Comparison of ENCODE assay signal across 8 cellular contexts in the genomic region with DNA sequence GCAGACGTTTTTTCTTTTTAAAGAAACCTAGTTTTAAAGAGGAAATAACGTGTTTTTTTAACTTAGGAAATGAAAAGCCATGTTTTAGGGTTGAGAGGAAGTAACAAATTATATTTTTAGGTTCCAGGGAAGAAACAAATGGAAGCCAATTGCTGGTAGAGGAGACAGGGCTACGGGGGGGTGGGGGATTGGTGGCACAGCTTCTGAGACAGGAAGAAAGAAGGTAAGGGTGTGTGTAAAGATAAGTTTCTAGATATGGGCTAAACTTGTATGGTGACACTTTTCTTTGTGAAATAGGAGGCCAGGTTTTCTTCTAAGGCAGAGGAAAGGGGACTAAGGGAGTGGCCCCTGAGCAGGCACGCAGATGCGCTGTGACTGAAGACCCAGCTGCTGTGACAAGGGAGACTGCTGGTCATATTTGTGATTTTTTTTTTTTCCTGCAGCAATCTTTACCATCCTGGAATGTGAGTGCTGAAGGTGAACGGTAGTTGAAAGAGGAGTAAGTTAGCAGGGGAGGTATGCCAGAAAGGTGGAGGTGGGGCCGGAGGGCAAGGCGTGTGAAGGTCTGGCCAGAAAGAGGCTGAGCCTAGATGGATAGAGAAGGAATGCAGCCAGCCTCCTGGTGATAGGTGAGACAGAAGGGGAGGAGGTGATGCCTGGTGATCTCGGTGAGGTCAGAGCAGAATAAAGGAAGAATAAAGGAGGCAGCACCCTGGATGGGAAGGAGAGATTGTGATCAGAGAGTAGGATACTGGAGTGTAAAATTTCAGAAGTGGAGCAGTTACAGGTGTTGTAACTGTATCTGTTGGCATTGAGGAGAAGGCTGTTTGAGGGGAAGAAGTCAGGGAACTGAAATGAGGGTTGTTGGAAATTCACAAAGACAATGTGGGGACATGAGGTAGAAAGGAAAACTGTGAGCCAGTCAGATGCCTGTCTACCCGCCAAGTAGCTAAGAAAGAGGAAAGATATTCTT. TPM values are rescaled to one million over a fixed set of nuclear protein-coding genes. Genes with fewer than 3 reads are reported as not detected.
DNase-seq lines count a peak whose midpoint lies in the region; ATAC-seq, FAIRE-seq and TF ChIP-seq lines count a peak whose summit lies in the region.

No MANE protein-coding gene starts in this region.

- POLR2A ChIA-PET in AG04449 (lab: Yijun Ruan, JAX) (interaction anchor here (2.2 kb wide), 1 partner anchor 32 kb away, joined by 13 read pairs; a partner anchor contains a TSS), GM12878 (lab: Charles Lee) (interaction anchor here (0.6 to 0.8 kb wide), 2 partner anchors 9 to 435 kb away, joined by 3 to 4 read pairs; no protein-coding TSS in a partner anchor)

- no peak overlapping the region for H3K27ac ChIP-seq in HUES64 (ENCODE audit: low read depth, low read length)
- no peak overlapping the region for H3K27ac ChIP-seq in GM12878 (ENCODE audit: control insufficient read depth, insufficient read depth)
- H3K27ac ChIP-seq in right lobe of liver = peak overlapping the region in 2 of 3 donors; percentile 76 to 80

- H3K36me3 ChIP-seq in HUES64 (ENCODE audit: insufficient read depth, low read length) (peaks cover 21% of the 10 kb centered on the region), GM12878 (ENCODE audit: control insufficient read depth in 2 of 2, insufficient read depth in 2 of 2, low read length in 1 of 2) (no peaks in the 10 kb centered on the region; a peak in 1 of 4 replicates), right lobe of liver (peaks cover 0 to 13% (median 3%) of the 10 kb centered on the region in 4 donors)

- H3K9me3 ChIP-seq in HUES64 (ENCODE audit: insufficient read depth, low read depth, low read length) (no peaks in the 10 kb centered on the region), GM12878 (replicated peaks; ENCODE audit: control insufficient read depth, insufficient read depth, low read length) (no peaks in the 10 kb centered on the region), right lobe of liver (no peaks in the 10 kb centered on the region)

- BruUV-seq in GM12878 (replicated peaks; lab: Mats Ljungman, UMichigan) = no TSS peak

- in situ Hi-C loops in GM12878 (cut with MboI) = no loop called here

- CTCF ChIA-PET in AG04449 (lab: Yijun Ruan, JAX) = interaction anchor here (1.0 to 1.6 kb wide), 2 partner anchors 8 to 28 kb away, joined by 3 read pairs; no protein-coding TSS in a partner anchor
- CTCF ChIA-PET in GM12878 (lab: Yijun Ruan, JAX) = interaction anchor here (1.0 kb wide), 1 partner anchor 42 kb away, joined by 4 read pairs; no protein-coding TSS in a partner anchor

- TF ChIP-seq POLR2A in GM12878 (IDR thresholded peaks at IDR 0.05; ENCODE audit: low read depth, low read length) = no peak
- no peak for TF ChIP-seq POLR2A in right lobe of liver (IDR thresholded peaks at IDR 0.05)

- intact Hi-C loops in GM12878 (cut with micrococcal nuclease; ENCODE audit: unreplicated experiment) (loop anchor here (2.0 kb wide), 1 partner anchor 32 kb away; a partner anchor contains a TSS), right lobe of liver (cut with DNase I) (no loop called here)

- H3K4me3 ChIP-seq in AG04449 (ENCODE audit: low read depth, low read length) (peak overlapping the region; percentile 83), HUES64 (ENCODE audit: low read length) (peak overlapping the region; percentile 69), GM12878 (peak overlapping the region; percentile 95), right lobe of liver (peak overlapping the region in 1 of 3 donors; percentile 69)

- H3K79me2 ChIP-seq in GM12878 (ENCODE audit: control insufficient read depth, insufficient read depth, low read length) = no peaks in the 10 kb centered on the region; the same call in 1 of the 2 replicates

- no peaks in the 10 kb centered on the region for H4K20me1 ChIP-seq in GM12878 (ENCODE audit: control insufficient read depth, insufficient read depth)

- SMC1A ChIA-PET in GM12878 (lab: Charles Lee; ENCODE audit: uncharacterized antibody, unreplicated experiment) = no interaction called here

- WGBS in HUES64 = 50% methylated on average over 10 of the region's 10 CpGs
- WGBS in GM12878 (ENCODE audit: insufficient coverage, insufficient replicate concordance, low lambda C conversion rate, missing lambda C conversion rate) = 52% methylated on average over 10 of the region's 10 CpGs
- 54% methylated on average over 10 of the region's 10 CpGs for WGBS in right lobe of liver (ENCODE audit: insufficient coverage, low coverage, low lambda C conversion rate, missing lambda C conversion rate)

- RAD21 ChIA-PET in GM12878 (lab: Charles Lee; ENCODE audit: unreplicated experiment) = no interaction called here

- TF ChIP-seq CTCF in AG04449 (IDR thresholded peaks at IDR 0.05; ENCODE audit: insufficient read depth, low read length, missing control alignments) (no peak), GM12878 (IDR thresholded peaks at IDR 0.05 in 2 of 3, conservative IDR thresholded peaks at IDR 0.05 in 1 of 3; ENCODE audit: control insufficient read depth in 2 of 3, extremely low read depth in 1 of 3, insufficient read depth in 1 of 3, low read depth in 3 of 3, low read length in 3 of 3) (no peak), right lobe of liver (IDR thresholded peaks at IDR 0.05) (no peak)

- H3K4me2 ChIP-seq in GM12878 (ENCODE audit: control insufficient read depth, insufficient read depth) = peak overlapping the region; percentile 65

- ATAC-seq in GM12878 (no peak), right lobe of liver (no peak), HG03457 (IDR thresholded peaks at IDR 0.05; ENCODE audit: unreplicated experiment) (no peak), GM21381 (IDR thresholded peaks at IDR 0.05; ENCODE audit: unreplicated experiment) (no peak)

- FAIRE-seq in GM12878 (lab: Jason Lieb, UNC) = no peak

- H3K9ac ChIP-seq in HUES64 (ENCODE audit: low read depth, low read length) = no peak overlapping the region
- H3K9ac ChIP-seq in GM12878 (ENCODE audit: control insufficient read depth, insufficient read depth, low read length) = peak overlapping the region; percentile 27; the same call in 1 of the 2 replicates

- TF ChIP-seq RAD21 in GM12878 (IDR thresholded peaks at IDR 0.05; ENCODE audit: insufficient read depth, low read depth, low read length) = no peak

- H3K4me1 ChIP-seq in HUES64 (ENCODE audit: insufficient read depth, low read length) (peaks cover 13% of the 10 kb centered on the region), GM12878 (ENCODE audit: control insufficient read depth, insufficient read depth, low read length) (peaks cover 6% of the 10 kb centered on the region), right lobe of liver (peaks cover 0 to 8% (median 0%) of the 10 kb centered on the region in 4 donors)

- DNase-seq in AG04449 (ENCODE audit: low read depth, low spot score) (no peak), GM12878 (ENCODE audit: low read depth, low spot score) (no peak), right lobe of liver (no peak), COLO829 (ENCODE audit: low spot score) (no peak), DMS 273 (lab: John Stamatoyannopoulos, UW; ENCODE audit: unreplicated experiment) (no peak)

- H2AFZ ChIP-seq in GM12878 (ENCODE audit: control insufficient read depth, low read depth, low read length) = no peak overlapping the region

- TF ChIP-seq EP300 in GM12878 (IDR thresholded peaks at IDR 0.05; ENCODE audit: borderline replicate concordance in 1 of 2, control insufficient read depth in 1 of 2, low read depth in 2 of 2, low read length in 2 of 2) = no peak

- H3K27me3 ChIP-seq in HUES64 (ENCODE audit: insufficient read depth, low read length) = peaks cover 15% of the 10 kb centered on the region
- H3K27me3 ChIP-seq in GM12878 (replicated peaks in 1 of 2; ENCODE audit: control insufficient read depth in 2 of 2, insufficient read depth in 2 of 2, low read length in 1 of 2) = no peaks in the 10 kb centered on the region
- H3K27me3 ChIP-seq in right lobe of liver = no peaks in the 10 kb centered on the region

RNA-seq across cellular contexts. Expression of a gene that starts 1.7 kb away (rescaled TPM):
- 39.1 TPM for polyA plus RNA-seq in HUES64 (2013, experiment 1 of 2)
- 40.4 TPM for polyA plus RNA-seq in HUES64 (2013, experiment 2 of 2)
- total RNA-seq in GM12878 (2013; cell fraction: nucleolus; rRNA removed) = 7.5 and 7.9 TPM in 2 replicates
- total RNA-seq in GM12878 (2014; rRNA removed) (16.3 and 22.0 TPM in 2 replicates), GM12878 (2014; rRNA removed; fragmentation: Illumina TruSeq; extraction: Trizol) (18.7 and 20.4 TPM in 2 replicates), GM12878 (2021) (12.0 and 14.5 TPM in 2 replicates), right lobe of liver (10 to 100 TPM in 3 of 6 experiments, 1 to 10 TPM in 3; 8.1 to 23.8 (median 14.0) TPM)
- 12.6 TPM for polyA plus RNA-seq in GM12878 (2011; ENCODE audit: low read depth)
- polyA plus RNA-seq in GM12878 (2011; rRNA removed) (24.0 and 33.6 TPM in 2 replicates), GM12878 (2014; fragmentation: Illumina TruSeq; extraction: Trizol) (21.3 and 26.0 TPM in 2 replicates), GM12878 (2014; fragmentation: Nextera tagmentation; extraction: Ambion mirVana) (10 to 100 TPM; 27.2 to 28.2 TPM), GM12878 (2014; rRNA removed) (14.6 and 18.1 TPM in 2 replicates), GM12878 (2016; fragmentation: Nextera tagmentation; extraction: Ambion mirVana) (10 to 100 TPM; 24.9 to 26.4 TPM)
- polyA plus RNA-seq in GM12878 (2011; cell fraction: cytosol; rRNA removed) = 10.5 and 14.7 TPM in 2 replicates
- polyA plus RNA-seq in GM12878 (2011; cell fraction: nucleus; rRNA removed) = 4.8 and 5.1 TPM in 2 replicates
- 10.9 and 12.8 TPM in 2 replicates for polyA plus RNA-seq in GM12878 (2012)
- polyA minus RNA-seq in GM12878 (2011; rRNA and poly(A)+ RNA removed) = 3.5 and 3.6 TPM in 2 replicates
- 2.1 and 2.7 TPM in 2 replicates for polyA minus RNA-seq in GM12878 (2011; cell fraction: cytosol; rRNA and poly(A)+ RNA removed)
- 1.9 and 2.7 TPM in 2 replicates for polyA minus RNA-seq in GM12878 (2011; cell fraction: nucleus; rRNA and poly(A)+ RNA removed)

RNA-seq across cellular contexts. Expression of a gene that starts 32.0 kb away (rescaled TPM):
- polyA plus RNA-seq in HUES64 (2013, experiment 1 of 2) = 7.3 TPM
- polyA plus RNA-seq in HUES64 (2013, experiment 2 of 2) = 8.6 TPM
- 9.6 and 10.2 TPM in 2 replicates for total RNA-seq in GM12878 (2013; cell fraction: nucleolus; rRNA removed)
- total RNA-seq in GM12878 (2014; rRNA removed) (3.7 and 4.0 TPM in 2 replicates), GM12878 (2014; rRNA removed; fragmentation: Illumina TruSeq; extraction: Trizol) (4.1 and 4.7 TPM in 2 replicates), GM12878 (2021) (3.0 and 4.0 TPM in 2 replicates), right lobe of liver (10 to 100 TPM; 12.2 to 32.8 (median 18.2) TPM)
- 2.5 TPM for polyA plus RNA-seq in GM12878 (2011; ENCODE audit: low read depth)
- polyA plus RNA-seq in GM12878 (2011; rRNA removed) (6.4 and 9.0 TPM in 2 replicates), GM12878 (2014; fragmentation: Illumina TruSeq; extraction: Trizol) (5.5 and 8.0 TPM in 2 replicates), GM12878 (2014; fragmentation: Nextera tagmentation; extraction: Ambion mirVana) (1 to 10 TPM; 2.4 to 3.7 TPM), GM12878 (2014; rRNA removed) (3.7 and 4.2 TPM in 2 replicates), GM12878 (2016; fragmentation: Nextera tagmentation; extraction: Ambion mirVana) (1 to 10 TPM; 6.0 to 6.2 TPM)
- polyA plus RNA-seq in GM12878 (2011; cell fraction: cytosol; rRNA removed) = 1.6 and 2.0 TPM in 2 replicates
- polyA plus RNA-seq in GM12878 (2011; cell fraction: nucleus; rRNA removed) = 6.0 and 6.6 TPM in 2 replicates
- polyA plus RNA-seq in GM12878 (2012) = 6.5 TPM in 2 replicates
- 1.1 and 1.6 TPM in 2 replicates for polyA minus RNA-seq in GM12878 (2011; rRNA and poly(A)+ RNA removed)
- 0.94 TPM in 1 of 2 replicates, not detected in the other for polyA minus RNA-seq in GM12878 (2011; cell fraction: cytosol; rRNA and poly(A)+ RNA removed)
- 2.3 and 3.6 TPM in 2 replicates for polyA minus RNA-seq in GM12878 (2011; cell fraction: nucleus; rRNA and poly(A)+ RNA removed)

Comparison
In these comparisons a context has a peak if more than half of its experiments do, and no peak if none do; other contexts are left out.
1. H3K27ac ChIP-seq: peak in right lobe of liver (2 of 3); none in HUES64 (single experiment) and GM12878 (single experiment).